Comparison of ENCODE assay signal across 28 cellular contexts in the genomic region with DNA sequence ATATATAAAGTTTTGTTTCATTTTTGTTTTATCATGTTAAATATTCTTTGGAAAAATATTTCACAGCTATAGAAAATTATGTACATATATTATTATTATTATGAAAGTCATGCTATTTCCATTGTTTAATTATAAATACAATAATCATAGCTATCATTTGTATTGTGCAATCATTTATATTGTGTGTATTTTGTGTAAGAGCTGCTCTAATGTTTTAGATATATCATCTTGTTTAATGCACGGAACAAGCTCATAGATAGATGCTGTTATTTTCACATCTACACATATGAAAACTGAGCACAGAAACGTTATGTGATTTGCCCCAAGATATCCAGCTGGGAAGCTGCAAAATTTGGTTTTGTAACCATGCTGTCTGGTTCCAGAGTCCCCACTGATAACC.
"Had no signal": no experiment of that assay in that cellular context is flagged by ENCODE, and none has a peak within 500 bp of the region (broad histone marks: within the 10 kb centered on the region; RNA-seq: fewer than 3 reads in every experiment).

No MANE protein-coding gene starts in this region.

- H3K4me1 ChIP-seq: adrenal gland, body of pancreas, colonic mucosa, esophagus squamous epithelium had no signal

- ATAC-seq: activated CD4-positive, alpha-beta T cell treated with anti-CD3 and anti-CD28 coated beads for 36 hours; activated CD8-positive, alpha-beta memory T cell treated with anti-CD3 and anti-CD28 coated beads, Interleukin-2, amount 10 ng/mL, durations not matched to agents 7 days and 5 days; activated CD8-positive, alpha-beta T cell treated with anti-CD3 and anti-CD28 coated beads, Interleukin-2, amount 10 ng/mL, durations not matched to agents 7 days and 5 days; activated naive CD8-positive, alpha-beta T cell treated with anti-CD3 and anti-CD28 coated beads, Interleukin-2, amount 50 U/mL, for 24 hours; body of pancreas had no signal

- DNase-seq: activated CD4-positive, alpha-beta memory T cell treated with anti-CD3 and anti-CD28 coated beads for 36 hours; activated CD4-positive, alpha-beta T cell treated with anti-CD3 and anti-CD28 coated beads for 36 hours; activated CD4-positive, alpha-beta T cell treated with anti-CD3 and anti-CD28 coated beads, Interleukin-2, amount 10 ng/mL, durations not matched to agents 24 days and 14 days; activated CD4-positive, CD25-positive, alpha-beta regulatory T cell; activated CD4-positive, CD25-positive, alpha-beta regulatory T cell treated with anti-CD3 and anti-CD28 coated beads, Interleukin-2, amount 50 U/mL, for 72 hours; activated CD8-positive, alpha-beta memory T cell treated with anti-CD3 and anti-CD28 coated beads, Interleukin-2, amount 10 ng/mL, durations not matched to agents 7 days and 5 days; activated CD8-positive, alpha-beta memory T cell treated with anti-CD3 and anti-CD28 coated beads, Interleukin-2, amount 50 U/mL, for 4 hours; activated CD8-positive, alpha-beta T cell treated with anti-CD3 and anti-CD28 coated beads, Interleukin-2, amount 10 ng/mL, durations not matched to agents 7 days and 5 days; activated effector memory CD4-positive, alpha-beta T cell treated with anti-CD3 and anti-CD28 coated beads, Interleukin-2, amount 50 U/mL, for 16 hours; activated naive CD4-positive, alpha-beta T cell treated with anti-CD3 and anti-CD28 coated beads for 36 hours; activated naive CD8-positive, alpha-beta T cell treated with anti-CD3 and anti-CD28 coated beads for 36 hours; activated naive CD8-positive, alpha-beta T cell treated with anti-CD3 and anti-CD28 coated beads, Interleukin-2, amount 50 U/mL, for 24 hours; activated T-cell treated with anti-CD3 and anti-CD28 coated beads, Interleukin-2, amount 50 U/mL, for 1 hour; activated T-cell treated with anti-CD3 and anti-CD28 coated beads, Interleukin-2, amount 50 U/mL, for 48 hours; adrenal gland; amygdala; aorta; body of pancreas; caudate nucleus; colonic mucosa; effector CD8-positive, alpha-beta T cell; esophagus squamous epithelium; foreskin melanocyte; head of caudate nucleus; T-helper 2 cell had no signal

- FAIRE-seq: endometrium, endothelial cell of umbilical vein had no signal

- H3K4me3 ChIP-seq: adrenal gland, body of pancreas, colonic mucosa, esophagus squamous epithelium had no signal

- H3K27ac ChIP-seq: adrenal gland, body of pancreas, colonic mucosa, epithelial cell of prostate, esophagus squamous epithelium had no signal

- H3K36me3 ChIP-seq: adrenal gland, colonic mucosa, esophagus squamous epithelium had no signal

- H3K9me3 ChIP-seq: adrenal gland, body of pancreas, colonic mucosa, esophagus squamous epithelium had no signal

- H3K27me3 ChIP-seq: adrenal gland, body of pancreas, colonic mucosa, esophagus squamous epithelium had no signal
